In the genomic region with DNA sequence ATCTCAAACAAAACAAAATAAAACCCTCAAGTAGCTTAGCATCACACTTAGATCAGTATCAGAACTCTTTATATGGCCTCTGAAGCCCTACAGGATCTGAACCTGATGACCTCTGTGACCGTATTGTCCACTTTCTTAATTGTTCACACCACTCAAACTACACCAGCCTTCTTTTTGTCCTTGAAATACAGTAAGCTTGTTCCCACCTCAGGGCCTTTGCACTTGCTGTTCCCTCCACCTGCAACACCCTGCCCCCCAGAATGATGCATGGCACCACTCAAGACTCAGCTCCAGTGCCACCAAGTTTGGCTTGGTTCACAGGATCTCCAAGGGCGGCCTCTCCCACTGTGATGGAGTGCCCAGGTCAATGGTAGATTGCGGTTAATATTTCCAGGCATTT, we compare ENCODE assay signal across 8 cellular contexts.
"Had no signal": no experiment of that assay in that cellular context is flagged by ENCODE, and none has a peak within 500 bp of the region (broad histone marks: within the 10 kb centered on the region; RNA-seq: fewer than 3 reads in every experiment).

No MANE protein-coding gene starts in this region.

- FAIRE-seq: G401.6, GM12878, GM12891, GM12892, GM18507, GM19239 had no signal

- H3K4me3 ChIP-seq: GM12878 had no signal

- DNase-seq: GDM1, GF-D8 had no signal

- ATAC-seq: GM12878 had no signal
